ENCODE assay signal across 14 cellular contexts in the genomic region with DNA sequence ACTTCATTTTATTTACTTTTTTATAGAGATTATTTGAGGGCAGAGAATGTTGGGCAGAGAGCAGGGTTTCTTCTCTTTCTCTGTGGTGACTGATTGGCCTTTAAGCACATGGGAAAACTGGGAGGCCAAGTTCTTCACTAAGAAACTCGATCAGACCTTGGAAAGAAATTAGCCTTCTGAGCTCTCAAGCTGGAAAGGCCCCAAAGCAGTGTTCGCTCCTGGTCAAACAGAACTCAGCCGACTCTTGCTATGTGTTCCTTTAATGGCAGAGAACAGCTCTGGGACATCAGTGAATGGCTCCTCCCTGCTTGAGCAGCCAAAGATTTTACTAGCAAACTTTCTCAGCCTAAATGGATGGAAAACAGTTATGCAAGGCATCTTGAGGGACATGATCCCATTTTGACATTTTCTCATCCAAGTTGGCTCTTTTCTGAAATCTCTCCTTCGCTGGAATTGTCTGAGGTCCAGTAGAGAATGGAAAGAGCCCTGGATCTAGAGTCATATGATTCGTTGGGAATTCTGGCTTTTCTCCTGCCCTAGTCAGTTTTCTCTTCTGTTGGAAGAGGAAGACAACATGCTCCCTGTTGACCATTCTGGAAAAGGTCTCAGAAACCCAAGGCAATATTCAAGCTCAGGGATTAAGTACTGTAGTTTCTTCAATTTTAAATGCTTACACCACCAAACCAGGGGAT.
"Had no signal": no experiment of that assay in that cellular context is flagged by ENCODE, and none has a peak within 500 bp of the region (broad histone marks: within the 10 kb centered on the region; RNA-seq: fewer than 3 reads in every experiment).

No MANE protein-coding gene starts in this region.

- H3K4me3 ChIP-seq: adrenal gland, lung, spleen had no signal

- H3K9me3 ChIP-seq: adrenal gland, spleen had no signal

- H3K36me3 ChIP-seq: adrenal gland, spleen had no signal

- H3K4me1 ChIP-seq: adrenal gland, spleen had no signal

- H3K27ac ChIP-seq: adrenal gland, spleen had no signal

- DNase-seq: activated CD4-positive, alpha-beta T cell treated with anti-CD3 and anti-CD28 coated beads, Interleukin-2, amount 50 U/mL, for 4 hours; activated CD8-positive, alpha-beta memory T cell treated with anti-CD3 and anti-CD28 coated beads for 24 hours; activated CD8-positive, alpha-beta memory T cell treated with anti-CD3 and anti-CD28 coated beads, Interleukin-2, amount 50 U/mL, for 4 hours; activated naive CD4-positive, alpha-beta T cell; activated T-cell treated with anti-CD3 and anti-CD28 coated beads, Interleukin-2, amount 50 U/mL, for 4 hours; adrenal gland; effector memory CD4-positive, alpha-beta T cell; naive thymus-derived CD8-positive, alpha-beta T cell; spleen; stimulated activated CD4-positive, alpha-beta T cell treated with anti-CD3 and anti-CD28 coated beads, Interleukin-4, amount 100 ng/mL, for 24 hours; stimulated activated naive CD4-positive, alpha-beta T cell treated with Interleukin-2 at 50 U/mL for 16 hours; T-helper 1 cell had no signal

- ATAC-seq: activated T-cell treated with anti-CD3 and anti-CD28 coated beads, Interleukin-2, amount 50 U/mL, for 4 hours; naive thymus-derived CD8-positive, alpha-beta T cell; WTC11 had no signal

- H3K27me3 ChIP-seq: adrenal gland, spleen had no signal
